ENCODE assay signal across 13 cellular contexts in the genomic region with DNA sequence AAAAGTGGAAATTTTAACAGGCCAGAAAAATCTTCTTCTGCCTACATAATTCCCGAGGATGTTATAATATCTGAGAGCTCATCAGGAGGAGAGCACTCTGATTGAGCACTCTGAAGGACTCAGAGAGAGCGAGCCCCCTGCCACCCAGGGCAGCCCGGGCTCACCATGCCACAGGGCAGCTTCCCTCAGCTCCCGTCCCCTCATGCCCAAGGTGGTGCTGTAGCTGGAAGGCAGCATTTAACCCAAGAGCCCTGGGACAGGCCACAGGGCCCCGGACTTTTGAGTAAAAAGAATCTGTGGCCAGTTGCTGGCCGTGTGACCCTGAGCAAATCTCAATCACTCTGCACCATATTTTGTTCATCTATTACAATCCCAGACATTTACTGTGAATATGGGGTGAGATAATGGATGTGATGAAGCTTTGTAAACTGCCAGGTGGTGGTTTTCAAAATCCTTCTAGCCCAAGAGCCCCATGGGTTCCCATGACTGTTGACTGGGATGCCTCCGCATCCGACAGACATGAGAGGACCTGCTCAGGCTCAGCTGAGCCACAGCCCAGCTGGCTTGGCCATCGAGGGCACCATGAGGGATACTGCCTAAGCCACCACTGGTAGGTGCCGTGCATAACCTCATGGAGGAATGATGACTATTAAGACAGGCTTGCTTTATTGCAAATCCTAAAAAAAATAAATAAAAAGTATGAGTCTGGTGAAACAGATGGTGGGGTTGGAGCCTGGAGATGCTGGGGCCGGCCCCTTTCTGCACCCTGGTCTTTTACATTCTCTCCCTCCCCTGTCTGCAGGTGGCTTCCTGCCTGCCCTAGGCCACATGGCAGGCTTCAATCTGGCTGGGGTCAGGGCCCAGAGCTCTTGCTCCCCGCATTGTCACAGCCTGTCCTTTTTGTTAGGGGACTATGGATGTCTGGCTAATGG. TPM values are rescaled to one million over a fixed set of nuclear protein-coding genes. Genes with fewer than 3 reads are reported as not detected.
DNase-seq lines count a peak whose midpoint lies in the region; ATAC-seq, FAIRE-seq and TF ChIP-seq lines count a peak whose summit lies in the region.
"Had no signal": no experiment of that assay in that cellular context is flagged by ENCODE, and none has a peak within 500 bp of the region (broad histone marks: within the 10 kb centered on the region; RNA-seq: fewer than 3 reads in every experiment).

No MANE protein-coding gene starts in this region.

- H3K4me3 ChIP-seq in IMR-90 (ENCODE audit: insufficient read depth, low read depth, low read length) (no peak overlapping the region), bronchial epithelial cell (ENCODE audit: low read depth, low read length) (no peak overlapping the region), mesenchymal stem cell (ENCODE audit: insufficient read depth in 1 of 2, low read depth in 1 of 2, low read length in 2 of 2) (no peak overlapping the region), spleen (no peak overlapping the region)
- H3K4me3 ChIP-seq: Peyer's patch had no signal

- no TSS peak for BruUV-seq in IMR-90 (replicated peaks; lab: Mats Ljungman, UMichigan)

- no peak overlapping the region for H2BK15ac ChIP-seq in IMR-90 (ENCODE audit: low read depth, low read length)
- H2BK15ac ChIP-seq in mesenchymal stem cell (ENCODE audit: low read depth, poor library complexity, severe bottlenecking), result peak overlapping the region; percentile 12

- H2BK120ac ChIP-seq in IMR-90 (ENCODE audit: low read depth, low read length) (no peak overlapping the region), mesenchymal stem cell (ENCODE audit: low read depth, low read length) (no peak overlapping the region)

- no peaks in the 10 kb centered on the region for H3K36me3 ChIP-seq in IMR-90 (ENCODE audit: control insufficient read depth, insufficient read depth, low read length)
- peaks cover 8% of the 10 kb centered on the region for H3K36me3 ChIP-seq in bronchial epithelial cell (ENCODE audit: control insufficient read depth, insufficient read depth, low read length)
- peaks cover 0 to 15% of the 10 kb centered on the region in 2 experiments for H3K36me3 ChIP-seq in mesenchymal stem cell (ENCODE audit: control insufficient read depth in 1 of 2, insufficient read depth in 2 of 2, low read depth in 1 of 2, low read length in 2 of 2)
- H3K36me3 ChIP-seq in spleen, result no peaks in the 10 kb centered on the region
- H3K36me3 ChIP-seq: Peyer's patch had no signal

- no peaks in the 10 kb centered on the region for H3K4me1 ChIP-seq in IMR-90 (ENCODE audit: control insufficient read depth, insufficient read depth, low read length)
- H3K4me1 ChIP-seq in mesenchymal stem cell (ENCODE audit: control insufficient read depth, insufficient read depth, low read depth, low read length), result no peaks in the 10 kb centered on the region
- H3K4me1 ChIP-seq in spleen, result peaks cover 0 to 11% (median 0%) of the 10 kb centered on the region in 6 donors

- TF ChIP-seq CTCF in IMR-90 (conservative IDR thresholded peaks at IDR 0.05; ENCODE audit: low read depth, low read length), result no peak
- no peak for TF ChIP-seq CTCF in bronchial epithelial cell (IDR thresholded peaks at IDR 0.05; ENCODE audit: insufficient read depth, low read length, severe bottlenecking)
- no peak for TF ChIP-seq CTCF in spleen (IDR thresholded peaks at IDR 0.05 in 8 of 11, conservative IDR thresholded peaks at IDR 0.05 in 3 of 11)

- no peak overlapping the region for H3K56ac ChIP-seq in IMR-90 (ENCODE audit: extremely low read depth, insufficient read depth, low read length)

- H2AFZ ChIP-seq in IMR-90 (replicated peaks; ENCODE audit: low read length, poor library complexity) (peak overlapping the region; percentile 56), mesenchymal stem cell (ENCODE audit: low read depth, low read length) (no peak overlapping the region)

- H3K4ac ChIP-seq in IMR-90 (ENCODE audit: low read depth, low read length) (no peak overlapping the region), mesenchymal stem cell (ENCODE audit: low read depth in 1 of 2, low read length in 2 of 2) (no peak overlapping the region)

- H3K18ac ChIP-seq in IMR-90 (ENCODE audit: low read depth, low read length) (no peak overlapping the region), mesenchymal stem cell (ENCODE audit: low read depth in 1 of 2, low read length in 2 of 2) (no peak overlapping the region)

- no peak overlapping the region for H4K5ac ChIP-seq in IMR-90 (ENCODE audit: low read depth, low read length)

- peak; percentile 62 for FAIRE-seq in bronchial epithelial cell (lab: Jason Lieb, UNC)

- CTCF ChIA-PET in IMR-90 (lab: Yijun Ruan, JAX), result interaction anchor here (0.5 to 2.8 kb wide), 12 partner anchors 8 to 323 kb away, joined by 3 to 8 read pairs (median 4); a partner anchor contains a TSS

- no peaks in the 10 kb centered on the region for H4K20me1 ChIP-seq in IMR-90 (ENCODE audit: insufficient read depth, low read length)

- H2BK20ac ChIP-seq in IMR-90 (ENCODE audit: low read depth, low read length), result no peak overlapping the region

- no peak overlapping the region for H2AK9ac ChIP-seq in IMR-90 (replicated peaks; ENCODE audit: low read depth, low read length, poor library complexity)

- H3K27ac ChIP-seq in IMR-90 (ENCODE audit: insufficient read depth, low read length), result no peak overlapping the region
- H3K27ac ChIP-seq in mesenchymal stem cell (ENCODE audit: low read length, poor library complexity, severe bottlenecking), result no peak overlapping the region
- H3K27ac ChIP-seq in spleen, result no peak overlapping the region
- H3K27ac ChIP-seq: C4-2B, Peyer's patch had no signal

- in situ Hi-C loops in IMR-90 (cut with MboI; ENCODE audit: low sequenced_read_pairs), result no loop called here

- no peaks in the 10 kb centered on the region for H3K9me1 ChIP-seq in IMR-90 (ENCODE audit: insufficient read depth, low read length)

- intact Hi-C loops in IMR-90 (cut with micrococcal nuclease), result no loop called here
- intact Hi-C loops in spleen (cut with DNase I; ENCODE audit: low total_unique reads), result no loop called here

- dilution Hi-C loops in IMR-90 (cut with HindIII; ENCODE audit: low sequenced_read_pairs, unreplicated experiment), result no loop called here

- no peak overlapping the region for H2BK12ac ChIP-seq in mesenchymal stem cell (ENCODE audit: low read length in 2 of 2)

- H2AK5ac ChIP-seq in IMR-90 (ENCODE audit: low read depth, low read length) (no peak overlapping the region), mesenchymal stem cell (ENCODE audit: low read length, severe bottlenecking) (no peak overlapping the region)

- H3K79me1 ChIP-seq in IMR-90 (ENCODE audit: low read depth in 1 of 2, low read length in 2 of 2) (no peaks in the 10 kb centered on the region), mesenchymal stem cell (replicated peaks; ENCODE audit: low read length, poor library complexity, severe bottlenecking) (no peaks in the 10 kb centered on the region)

- 83% methylated on average over 2 of the region's 12 CpGs; no CpG with 5 or more reads in 1 of the 2 experiments for WGBS in IMR-90 (ENCODE audit: extremely low coverage in 2 of 2, insufficient read length in 1 of 2), 2 experiments
- 86% methylated on average over 7 of the region's 12 CpGs for WGBS in mesenchymal stem cell
- 81 to 90% (median 84%) methylated on average over 12 of the region's 12 CpGs for WGBS in spleen, 5 donors

- POLR2A ChIA-PET in IMR-90 (lab: Charles Lee; ENCODE audit: unreplicated experiment), result no interaction called here

- no peak overlapping the region for H3K4me2 ChIP-seq in IMR-90 (ENCODE audit: low read depth, low read length)
- H3K4me2 ChIP-seq in mesenchymal stem cell (ENCODE audit: low read length, poor library complexity, severe bottlenecking), result no peak overlapping the region

- no peaks in the 10 kb centered on the region for H3K9me3 ChIP-seq in IMR-90 (ENCODE audit: control insufficient read depth, insufficient read depth, low read length)
- H3K9me3 ChIP-seq in mesenchymal stem cell (ENCODE audit: control insufficient read depth, low read length), result no peaks in the 10 kb centered on the region
- no peaks in the 10 kb centered on the region for H3K9me3 ChIP-seq in spleen
- H3K9me3 ChIP-seq: Peyer's patch had no signal

- H3K27me3 ChIP-seq in IMR-90 (ENCODE audit: control insufficient read depth, insufficient read depth, low read length), result peaks cover 4% of the 10 kb centered on the region
- no peaks in the 10 kb centered on the region for H3K27me3 ChIP-seq in bronchial epithelial cell (ENCODE audit: control insufficient read depth, insufficient read depth, low read length)
- H3K27me3 ChIP-seq in mesenchymal stem cell (ENCODE audit: control insufficient read depth in 1 of 2, insufficient read depth in 1 of 2, low read length in 2 of 2), result peaks cover 0 to 6% of the 10 kb centered on the region in 2 experiments
- peaks cover 0 to 11% (median 0%) of the 10 kb centered on the region in 7 donors for H3K27me3 ChIP-seq in spleen (replicated peaks in 1 of 7)
- H3K27me3 ChIP-seq: Peyer's patch had no signal

- no peak for TF ChIP-seq RAD21 in IMR-90 (IDR thresholded peaks at IDR 0.05; ENCODE audit: low read length)

- H3K14ac ChIP-seq in IMR-90 (replicated peaks; ENCODE audit: low read depth, low read length) (no peak overlapping the region), mesenchymal stem cell (ENCODE audit: low read length in 2 of 2) (no peak overlapping the region)

- H4K8ac ChIP-seq in IMR-90 (ENCODE audit: low read depth in 2 of 2, low read length in 2 of 2) (no peak overlapping the region), mesenchymal stem cell (ENCODE audit: low read length) (no peak overlapping the region)

- peak; percentile 14; the same call in 1 of the 2 replicates for ATAC-seq in IMR-90 (ENCODE audit: low read depth)
- no peak for ATAC-seq in HG03342 (IDR thresholded peaks at IDR 0.05; ENCODE audit: unreplicated experiment)

- H3K9ac ChIP-seq in IMR-90 (ENCODE audit: low read depth, low read length), result no peak overlapping the region
- no peak overlapping the region for H3K9ac ChIP-seq in mesenchymal stem cell (ENCODE audit: low read length)

- H4K91ac ChIP-seq in IMR-90 (ENCODE audit: insufficient read depth, low read depth, low read length) (no peak overlapping the region), mesenchymal stem cell (ENCODE audit: low read length) (no peak overlapping the region)

- H3K23ac ChIP-seq in IMR-90 (ENCODE audit: low read depth, low read length), result no peak overlapping the region
- no peak overlapping the region for H3K23ac ChIP-seq in mesenchymal stem cell (ENCODE audit: low read length in 2 of 2)

- TF ChIP-seq POLR2A in IMR-90 (IDR thresholded peaks at IDR 0.05; ENCODE audit: low read depth, low read length), result no peak
- no peak for TF ChIP-seq POLR2A in spleen (IDR thresholded peaks at IDR 0.05)

- DNase-seq in IMR-90 (peak; percentile 41), bronchial epithelial cell (ENCODE audit: low read depth) (no peak), mesenchymal stem cell (no peak), spleen (peak; percentile 47), DMS79 treated with DMSO at 0.1 percent for 48 hours (lab: John Stamatoyannopoulos, UW) (no peak)
- no peak for DNase-seq in activated CD4-positive, alpha-beta T cell treated with anti-CD3 and anti-CD28 coated beads for 1 hour
- DNase-seq: DMS 273 treated with DMSO at 0.1 percent for 48 hours, DMS79, NCI-H1048, NCI-H526 treated with DMSO at 0.1 percent for 48 hours had no signal

- H2BK5ac ChIP-seq in IMR-90 (ENCODE audit: low read depth, low read length, poor library complexity, severe bottlenecking) (no peak overlapping the region), mesenchymal stem cell (ENCODE audit: low read depth, low read length, poor library complexity, severe bottlenecking) (no peak overlapping the region)

RNA-seq across cellular contexts. Expression of a gene that starts 23.7 kb away (rescaled TPM):
- 17.2 and 22.2 TPM in 2 replicates for total RNA-seq in IMR-90 (2012; rRNA removed)
- 6.9 and 8.2 TPM in 2 replicates for polyA plus RNA-seq in IMR-90 (2012; rRNA removed)
- polyA plus RNA-seq in IMR-90 (2012; cell fraction: cytosol; rRNA removed), result 1.3 and 1.8 TPM in 2 replicates
- 5.3 and 13.9 TPM in 2 replicates for polyA plus RNA-seq in IMR-90 (2012; cell fraction: nucleus; rRNA removed; ENCODE audit: low replicate concordance)
- total RNA-seq in bronchial epithelial cell, result 3.9 and 5.0 TPM in 2 replicates
- 5.3 TPM for polyA plus RNA-seq in mesenchymal stem cell (2013, experiment 1 of 2)
- polyA plus RNA-seq in mesenchymal stem cell (2013, experiment 2 of 2), result 5.5 TPM
- 10 to 100 TPM in 6 of 7 donors, 1 to 10 TPM in 1; 6.3 to 20.7 (median 14.9) TPM for total RNA-seq in spleen
- polyA plus RNA-seq in spleen, result 1 to 10 TPM; 1.6 to 3.0 (median 2.2) TPM

Comparison
In these comparisons a context has a peak if more than half of its experiments do, and no peak if none do; other contexts are left out.
1. DNase-seq: peak in IMR-90 (single experiment) and spleen (single experiment); none in bronchial epithelial cell (single experiment), mesenchymal stem cell (single experiment), activated CD4-positive, alpha-beta T cell treated with anti-CD3 and anti-CD28 coated beads for 1 hour (single experiment) and DMS79 treated with DMSO at 0.1 percent for 48 hours (single experiment).